ENCODE assay signal across 1 cellular context in the genomic region with DNA sequence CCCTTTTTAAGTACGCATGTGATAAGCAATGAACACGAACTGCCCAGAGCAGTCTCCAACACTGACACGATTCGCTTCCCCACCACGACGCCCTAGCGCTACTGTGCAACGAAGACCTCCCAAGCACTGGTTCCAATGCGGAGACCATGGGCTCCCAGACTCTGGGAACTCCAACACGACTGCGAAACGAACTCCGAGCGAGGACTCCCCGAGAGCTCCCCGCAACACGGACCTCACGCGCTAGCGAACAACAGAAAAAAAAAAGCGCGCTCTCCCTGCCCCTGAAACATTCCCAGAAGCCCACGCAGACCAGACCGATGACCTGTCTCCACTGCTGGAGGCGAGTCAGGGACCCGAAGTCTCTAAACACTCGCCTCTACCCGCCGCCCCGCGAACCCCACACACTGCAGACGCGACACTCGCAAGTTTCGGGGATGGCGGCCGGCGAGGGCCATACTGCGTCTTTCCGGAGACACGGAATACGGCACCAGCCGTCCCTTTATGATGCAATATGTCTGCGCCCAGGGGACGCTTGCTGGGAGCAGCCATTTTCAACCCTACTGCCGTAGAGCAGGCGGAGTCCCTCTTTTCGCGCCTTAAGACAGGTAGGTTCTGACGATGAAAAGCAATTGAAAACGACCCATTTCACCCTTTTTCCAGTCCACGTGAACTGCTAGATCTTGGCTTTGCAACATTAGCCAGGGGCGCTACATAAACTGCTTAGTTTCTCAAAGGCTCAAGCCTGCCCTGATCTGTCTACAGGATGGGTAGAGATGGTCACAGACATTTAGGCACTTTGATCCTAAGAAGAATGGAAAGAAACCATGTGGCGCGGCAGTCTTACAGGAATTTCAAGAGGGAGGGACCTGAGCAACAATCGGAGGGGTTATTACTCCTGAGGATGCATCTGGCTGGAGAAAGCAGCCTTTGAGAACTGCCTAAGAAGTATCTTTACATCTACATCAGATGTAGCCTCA.
TF ChIP-seq lines count a peak whose summit lies in the region.

TSS of gene ZNF577 (minus strand) at position 430 of the 977 bp plus-strand sequence. CDS start 7,569 bp downstream, outside the sequence.

TF ChIP-seq in GM12878, 131 proteins besides CTCF, POLR2A, EP300 and RAD21 (continued from another document):
- TF ChIP-seq, protein P1, sequence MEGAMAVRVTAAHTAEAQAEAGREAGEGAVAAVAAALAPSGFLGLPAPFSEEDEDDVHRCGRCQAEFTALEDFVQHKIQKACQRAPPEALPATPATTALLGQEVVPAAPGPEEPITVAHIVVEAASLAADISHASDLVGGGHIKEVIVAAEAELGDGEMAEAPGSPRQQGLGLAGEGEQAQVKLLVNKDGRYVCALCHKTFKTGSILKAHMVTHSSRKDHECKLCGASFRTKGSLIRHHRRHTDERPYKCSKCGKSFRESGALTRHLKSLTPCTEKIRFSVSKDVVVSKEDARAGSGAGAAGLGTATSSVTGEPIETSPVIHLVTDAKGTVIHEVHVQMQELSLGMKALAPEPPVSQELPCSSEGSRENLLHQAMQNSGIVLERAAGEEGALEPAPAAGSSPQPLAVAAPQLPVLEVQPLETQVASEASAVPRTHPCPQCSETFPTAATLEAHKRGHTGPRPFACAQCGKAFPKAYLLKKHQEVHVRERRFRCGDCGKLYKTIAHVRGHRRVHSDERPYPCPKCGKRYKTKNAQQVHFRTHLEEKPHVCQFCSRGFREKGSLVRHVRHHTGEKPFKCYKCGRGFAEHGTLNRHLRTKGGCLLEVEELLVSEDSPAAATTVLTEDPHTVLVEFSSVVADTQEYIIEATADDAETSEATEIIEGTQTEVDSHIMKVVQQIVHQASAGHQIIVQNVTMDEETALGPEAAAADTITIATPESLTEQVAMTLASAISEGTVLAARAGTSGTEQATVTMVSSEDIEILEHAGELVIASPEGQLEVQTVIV (IDR thresholded peaks at IDR 0.05; ENCODE audit: borderline replicate concordance, partially characterized antibody): peak; percentile 13
- TF ChIP-seq YY1 (IDR thresholded peaks at IDR 0.05; ENCODE audit: low read depth, low read length): peak; percentile 92
